Comparison of ENCODE assay signal across 4 cellular contexts in genomic region chr4:186761956-186762355, GRCh38. TPM values are rescaled to one million over a fixed set of nuclear protein-coding genes. Genes with fewer than 3 reads are reported as not detected.
"Had no signal": no experiment of that assay in that cellular context is flagged by ENCODE, and none has a peak within 500 bp of the region (broad histone marks: within the 10 kb centered on the region; RNA-seq: fewer than 3 reads in every experiment).

No MANE protein-coding gene starts in this region.

RNA-seq across cellular contexts. Expression of gene FAT1, which starts 38.3 kb away (rescaled TPM):
- total RNA-seq: naive thymus-derived CD8-positive, alpha-beta T cell; natural killer cell; natural killer cell treated with Interleukin-12 subunit alpha and Interleukin-12 subunit beta and Interleukin-15 and Interleukin-18, amount 100 ng/mL, for 72 hours had no signal
- polyA plus RNA-seq: naive thymus-derived CD4-positive, alpha-beta T cell; naive thymus-derived CD8-positive, alpha-beta T cell had no signal
